ENCODE assay signal across 1 cellular context in genomic region chr2:95530734-95531133, GRCh38.
TF ChIP-seq lines count a peak whose summit lies in the region.

No MANE protein-coding gene starts in this region.

TF ChIP-seq in GM23338, 12 proteins besides CTCF, POLR2A, EP300 and RAD21 (continued from another document):
- no peak for TF ChIP-seq ZNF462 (CRISPR knock-in tag; IDR thresholded peaks at IDR 0.05)
- no peak for TF ChIP-seq POLR2AphosphoS5 (IDR thresholded peaks at IDR 0.05; ENCODE audit: low read depth)
- no peak for TF ChIP-seq ETS1 (IDR thresholded peaks at IDR 0.05)
- TF ChIP-seq CREB1 (CRISPR knock-in tag; IDR thresholded peaks at IDR 0.05; ENCODE audit: low read depth): no peak
- TF ChIP-seq EZH2 (IDR thresholded peaks at IDR 0.05; ENCODE audit: low read depth, unreplicated experiment): no peak
- TF ChIP-seq STAT1 (IDR thresholded peaks at IDR 0.05; ENCODE audit: unreplicated experiment): no peak
- no peak for TF ChIP-seq NANOG (IDR thresholded peaks at IDR 0.05; ENCODE audit: borderline replicate concordance)
- no peak for TF ChIP-seq ZNF114 (CRISPR knock-in tag; IDR thresholded peaks at IDR 0.05)
- TF ChIP-seq EZH2phosphoT487 (IDR thresholded peaks at IDR 0.05; ENCODE audit: unreplicated experiment): no peak
- TF ChIP-seq REST (IDR thresholded peaks at IDR 0.05; ENCODE audit: unreplicated experiment): no peak
- no peak for TF ChIP-seq ZNF331 (CRISPR knock-in tag; IDR thresholded peaks at IDR 0.05; ENCODE audit: low read depth)
TF ChIP-seq in GM23338: peak in this region for 0.
